Comparison of ENCODE assay signal across 25 cellular contexts in the genomic region with DNA sequence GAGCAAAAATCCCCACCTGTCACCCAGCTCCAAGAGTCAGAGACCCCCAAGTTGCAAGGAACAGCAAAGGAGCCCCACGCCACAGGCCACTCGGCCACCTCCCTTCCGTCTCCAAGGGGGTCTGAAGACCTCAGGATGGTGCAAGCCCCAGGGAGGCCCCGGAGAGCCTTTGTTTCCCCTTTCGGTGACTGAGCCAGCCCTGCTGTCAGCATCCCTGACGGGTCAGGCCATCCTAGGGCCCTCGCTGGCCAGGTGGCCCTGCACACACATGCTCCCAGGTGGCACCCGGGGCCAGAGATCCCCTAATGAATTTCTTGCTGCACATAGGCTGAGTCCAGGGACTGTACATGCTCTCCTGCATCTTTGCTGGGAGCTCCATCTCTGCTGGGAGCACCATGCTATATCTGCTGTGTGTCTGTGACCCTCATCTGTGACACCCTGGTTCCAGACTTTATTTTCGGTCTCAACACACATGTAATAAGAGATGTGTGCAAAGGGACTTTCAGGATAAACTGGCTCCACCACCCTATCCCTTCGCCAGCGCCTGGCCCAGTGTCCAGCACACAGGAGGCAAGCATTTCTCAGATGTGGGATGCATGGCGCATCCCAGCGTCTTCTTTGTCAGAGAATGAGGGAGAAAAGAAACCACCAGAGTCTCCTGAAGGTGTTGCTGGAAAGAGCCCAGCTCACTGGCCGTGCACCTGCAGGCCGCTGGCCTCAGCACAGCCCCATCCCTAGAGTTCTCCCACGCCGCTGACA. TPM values are rescaled to one million over a fixed set of nuclear protein-coding genes. Genes with fewer than 3 reads are reported as not detected.
DNase-seq lines count a peak whose midpoint lies in the region; ATAC-seq, FAIRE-seq and TF ChIP-seq lines count a peak whose summit lies in the region.
"Had no signal": no experiment of that assay in that cellular context is flagged by ENCODE, and none has a peak within 500 bp of the region (broad histone marks: within the 10 kb centered on the region; RNA-seq: fewer than 3 reads in every experiment).

No MANE protein-coding gene starts in this region.

- no peak overlapping the region for H3K4me3 ChIP-seq in bronchial epithelial cell (ENCODE audit: low read depth, low read length)
- H3K4me3 ChIP-seq in uterus = no peak overlapping the region
- H3K4me3 ChIP-seq: HAP-1, right lobe of liver, SJSA1 had no signal

- peak; percentile 44 for DNase-seq in activated CD8-positive, alpha-beta memory T cell treated with anti-CD3 and anti-CD28 coated beads, Interleukin-2, amount 50 U/mL, for 48 hours
- DNase-seq in activated CD8-positive, alpha-beta memory T cell treated with anti-CD3 and anti-CD28 coated beads, Interleukin-2, amount 50 U/mL, for 4 hours = no peak
- DNase-seq in bronchial epithelial cell (ENCODE audit: low read depth) (no peak), mesenteric fat pad (ENCODE audit: low spot score) (peak; percentile 72), uterus (peak in 1 of 2 donors; percentile 17), NCI-H446 treated with DMSO at 0.1 percent for 48 hours (lab: John Stamatoyannopoulos, UW) (no peak)
- DNase-seq: activated CD4-positive, alpha-beta memory T cell treated with anti-CD3 and anti-CD28 coated beads for 36 hours; activated gamma-delta T cell; activated naive CD8-positive, alpha-beta T cell treated with anti-CD3 and anti-CD28 coated beads, Interleukin-2, amount 10 ng/mL, durations not matched to agents 7 days and 5 days; activated T-cell treated with anti-CD3 and anti-CD28 coated beads for 4 hours; AML-193; DMS153; left ventricle myocardium superior; NCI-H1105; NCI-H2029; nephron progenitor cell; stimulated activated CD4-positive, alpha-beta T cell treated with anti-CD3 and anti-CD28 coated beads, Interleukin-12 subunit alpha, Interleukin-12 subunit beta, amount 100 ng/mL, for 4 hours; stimulated activated CD4-positive, alpha-beta T cell treated with anti-CD3 and anti-CD28 coated beads, Interleukin-4, amount 100 ng/mL, for 1 hour; T-helper 1 cell had no signal

- peak overlapping the region; percentile 53 to 82 for H3K27ac ChIP-seq in uterus
- H3K27ac ChIP-seq: SJSA1 had no signal

- H3K36me3 ChIP-seq in bronchial epithelial cell (ENCODE audit: control insufficient read depth, insufficient read depth, low read length) = no peaks in the 10 kb centered on the region
- H3K36me3 ChIP-seq in uterus = no peaks in the 10 kb centered on the region
- H3K36me3 ChIP-seq: HAP-1 had no signal

- no peak for ATAC-seq in GM18511 (IDR thresholded peaks at IDR 0.05; ENCODE audit: unreplicated experiment)
- no peak for ATAC-seq in GM21619 (IDR thresholded peaks at IDR 0.05; ENCODE audit: unreplicated experiment)

- TF ChIP-seq CTCF in bronchial epithelial cell (IDR thresholded peaks at IDR 0.05; ENCODE audit: insufficient read depth, low read length, severe bottlenecking) (no peak), uterus (IDR thresholded peaks at IDR 0.05) (no peak)

- intact Hi-C loops in uterus (cut with DNase I; ENCODE audit: low total_unique reads) = no loop called here

- H3K4me1 ChIP-seq in uterus = no peaks in the 10 kb centered on the region
- H3K4me1 ChIP-seq: HAP-1 had no signal

- H3K27me3 ChIP-seq in bronchial epithelial cell (ENCODE audit: control insufficient read depth, insufficient read depth, low read length) (no peaks in the 10 kb centered on the region), uterus (no peaks in the 10 kb centered on the region)
- H3K27me3 ChIP-seq: right lobe of liver, SJSA1 had no signal

- no peak for TF ChIP-seq POLR2A in uterus (IDR thresholded peaks at IDR 0.05)

- no peaks in the 10 kb centered on the region for H3K9me3 ChIP-seq in uterus
- H3K9me3 ChIP-seq: HAP-1, right lobe of liver had no signal

- FAIRE-seq in bronchial epithelial cell (lab: Jason Lieb, UNC) = peak; percentile 23
- FAIRE-seq: GM19239 had no signal

RNA-seq across cellular contexts. Expression of gene ADI1, which starts 27.4 kb away (rescaled TPM):
- 21.9 and 29.5 TPM in 2 replicates for total RNA-seq in bronchial epithelial cell
- total RNA-seq in mesenteric fat pad = 63.6 TPM
- 10 to 100 TPM; 31.5 to 65.0 (median 37.9) TPM for total RNA-seq in uterus

Comparison
In these comparisons a context has a peak if more than half of its experiments do, and no peak if none do; other contexts are left out.
1. DNase-seq: peak in activated CD8-positive, alpha-beta memory T cell treated with anti-CD3 and anti-CD28 coated beads, Interleukin-2, amount 50 U/mL, for 48 hours (single experiment) and mesenteric fat pad (single experiment); none in activated CD8-positive, alpha-beta memory T cell treated with anti-CD3 and anti-CD28 coated beads, Interleukin-2, amount 50 U/mL, for 4 hours (single experiment), bronchial epithelial cell (single experiment) and NCI-H446 treated with DMSO at 0.1 percent for 48 hours (single experiment).